In genomic region chr2:216018709-216019108, GRCh38 we compare ENCODE assay signal across 22 cellular contexts.
"Had no signal": no experiment of that assay in that cellular context is flagged by ENCODE, and none has a peak within 500 bp of the region (broad histone marks: within the 10 kb centered on the region; RNA-seq: fewer than 3 reads in every experiment).

No MANE protein-coding gene starts in this region.

- ATAC-seq: effector memory CD8-positive, alpha-beta T cell; gastrocnemius medialis; left colon; left ventricle myocardium superior; naive thymus-derived CD4-positive, alpha-beta T cell; psoas muscle; sciatic nerve; stimulated activated naive B cell treated with anti-CD40 and anti-IgM and Interleukin-4, amounts not matched to agents 10 μg/mL and 1 μg/mL and 100 μg/mL, for 72 hours; stimulated activated naive CD8-positive, alpha-beta T cell treated with anti-CD3 and anti-CD28 coated beads, Interleukin-15, amount 100 ng/mL, for 72 hours had no signal

- H3K9me3 Mint-ChIP-seq: dendritic cell treated with granulocyte-macrophage colony-stimulating factor and Interleukin-4, amounts not matched to agents 40 ng/mL and 50 ng/mL, for 4 days; effector memory CD8-positive, alpha-beta T cell; nephron progenitor cell; stimulated activated naive CD8-positive, alpha-beta T cell treated with anti-CD3 and anti-CD28 coated beads, Interleukin-15, amount 100 ng/mL, for 72 hours had no signal

- H3K9me3 ChIP-seq: esophagus muscularis mucosa, gastrocnemius medialis, psoas muscle, testis, transverse colon had no signal

- FAIRE-seq: colon had no signal

- H3K27ac ChIP-seq: epithelial cell of prostate, esophagus muscularis mucosa, gastrocnemius medialis, parathyroid adenoma, psoas muscle, testis, transverse colon had no signal

- H3K27ac Mint-ChIP-seq: dendritic cell treated with granulocyte-macrophage colony-stimulating factor and Interleukin-4, amounts not matched to agents 40 ng/mL and 50 ng/mL, for 4 days; effector memory CD8-positive, alpha-beta T cell; nephron progenitor cell; stimulated activated naive B cell treated with anti-CD40 and anti-IgM and Interleukin-4, amounts not matched to agents 10 μg/mL and 1 μg/mL and 100 μg/mL, for 72 hours; stimulated activated naive CD8-positive, alpha-beta T cell treated with anti-CD3 and anti-CD28 coated beads, Interleukin-15, amount 100 ng/mL, for 72 hours had no signal

- H2AFZ ChIP-seq: parathyroid adenoma had no signal

- H3K36me3 ChIP-seq: esophagus muscularis mucosa, gastrocnemius medialis, transverse colon had no signal

- DNase-seq: effector memory CD8-positive, alpha-beta T cell; gastrocnemius medialis; glutamatergic neuron; left colon; left ventricle myocardium superior; mesendoderm; naive thymus-derived CD4-positive, alpha-beta T cell; nephron progenitor cell; psoas muscle; retina; stimulated activated CD4-positive, alpha-beta T cell treated with anti-CD3 and anti-CD28 coated beads, Interleukin-2, amount 100 ng/mL, for 24 hours; stimulated activated CD4-positive, alpha-beta T cell treated with anti-CD3 and anti-CD28 coated beads, Interleukin-4, amount 100 ng/mL, for 4 hours; stimulated activated naive B cell treated with anti-CD40 and anti-IgM and Interleukin-4, amounts not matched to agents 10 μg/mL and 1 μg/mL and 100 μg/mL, for 72 hours; stimulated activated naive CD8-positive, alpha-beta T cell treated with anti-CD3 and anti-CD28 coated beads, Interleukin-15, amount 100 ng/mL, for 72 hours; testis; transverse colon had no signal

- H3K27me3 ChIP-seq: esophagus muscularis mucosa, gastrocnemius medialis, testis, transverse colon had no signal

- H3K79me2 ChIP-seq: parathyroid adenoma had no signal

- H3K4me3 Mint-ChIP-seq: dendritic cell treated with granulocyte-macrophage colony-stimulating factor and Interleukin-4, amounts not matched to agents 40 ng/mL and 50 ng/mL, for 4 days; effector memory CD8-positive, alpha-beta T cell; naive thymus-derived CD4-positive, alpha-beta T cell; nephron progenitor cell; stimulated activated naive B cell treated with anti-CD40 and anti-IgM and Interleukin-4, amounts not matched to agents 10 μg/mL and 1 μg/mL and 100 μg/mL, for 72 hours; stimulated activated naive CD8-positive, alpha-beta T cell treated with anti-CD3 and anti-CD28 coated beads, Interleukin-15, amount 100 ng/mL, for 72 hours had no signal

- H3K9ac ChIP-seq: parathyroid adenoma had no signal

- H3K4me3 ChIP-seq: esophagus muscularis mucosa, gastrocnemius medialis, psoas muscle, testis, transverse colon had no signal

- H3K4me1 ChIP-seq: parathyroid adenoma, psoas muscle had no signal

- H3K27me3 Mint-ChIP-seq: dendritic cell treated with granulocyte-macrophage colony-stimulating factor and Interleukin-4, amounts not matched to agents 40 ng/mL and 50 ng/mL, for 4 days; effector memory CD8-positive, alpha-beta T cell; naive thymus-derived CD4-positive, alpha-beta T cell; stimulated activated naive B cell treated with anti-CD40 and anti-IgM and Interleukin-4, amounts not matched to agents 10 μg/mL and 1 μg/mL and 100 μg/mL, for 72 hours; stimulated activated naive CD8-positive, alpha-beta T cell treated with anti-CD3 and anti-CD28 coated beads, Interleukin-15, amount 100 ng/mL, for 72 hours had no signal
